ENCODE assay signal across 29 cellular contexts in genomic region chrX:48978226-48978625, GRCh38.
"Had no signal": no experiment of that assay in that cellular context is flagged by ENCODE, and none has a peak within 500 bp of the region (broad histone marks: within the 10 kb centered on the region; RNA-seq: fewer than 3 reads in every experiment).

No MANE protein-coding gene starts in this region.

- H3K27me3 ChIP-seq: body of pancreas, esophagus muscularis mucosa, foreskin keratinocyte, gastrocnemius medialis had no signal

- DNase-seq: activated CD4-positive, alpha-beta memory T cell treated with anti-CD3 and anti-CD28 coated beads, Interleukin-2, amount 10 ng/mL, durations not matched to agents 7 days and 5 days; activated CD4-positive, alpha-beta T cell treated with anti-CD3 and anti-CD28 coated beads for 1 hour; activated CD4-positive, alpha-beta T cell treated with anti-CD3 and anti-CD28 coated beads for 4 hours; activated CD4-positive, alpha-beta T cell treated with anti-CD3 and anti-CD28 coated beads, Interleukin-2, amount 10 ng/mL, durations not matched to agents 7 days and 5 days; activated CD4-positive, alpha-beta T cell treated with anti-CD3 and anti-CD28 coated beads, Interleukin-2, amount 50 U/mL, for 4 hours; activated CD8-positive, alpha-beta memory T cell treated with anti-CD3 and anti-CD28 coated beads, Interleukin-2, amount 50 U/mL, for 48 hours; activated effector memory CD4-positive, alpha-beta T cell treated with Interleukin-2 at 50 U/mL for 16 hours; activated gamma-delta T cell treated with Interleukin-2 at 50 U/mL for 16 hours; activated naive CD4-positive, alpha-beta T cell treated with anti-CD3 and anti-CD28 coated beads, Interleukin-2, amount 50 U/mL, for 16 hours; activated naive CD4-positive, alpha-beta T cell treated with Interleukin-2 at 50 U/mL for 16 hours; activated T-cell treated with anti-CD3 and anti-CD28 coated beads for 4 hours; activated T-cell treated with anti-CD3 and anti-CD28 coated beads, Interleukin-2, amount 50 U/mL, for 24 hours; activated T-cell treated with anti-CD3 and anti-CD28 coated beads, Interleukin-2, amount 50 U/mL, for 72 hours; amygdala; body of pancreas; caudate nucleus; cortex of kidney; dermis blood vessel endothelial cell; effector CD4-positive, alpha-beta T cell; effector memory CD8-positive, alpha-beta T cell; erythroblast; foreskin keratinocyte; gastrocnemius medialis; glutamatergic neuron; T-helper 1 cell; T-helper 17 cell had no signal

- H3K4me3 ChIP-seq: body of pancreas, esophagus muscularis mucosa, gastrocnemius medialis had no signal

- H3K27me3 Mint-ChIP-seq: activated CD4-positive, alpha-beta memory T cell treated with anti-CD3 and anti-CD28 coated beads, Interleukin-2, amount 10 ng/mL, durations not matched to agents 7 days and 5 days; activated CD4-positive, alpha-beta T cell treated with anti-CD3 and anti-CD28 coated beads, Interleukin-2, amount 10 ng/mL, durations not matched to agents 7 days and 5 days; activated naive CD8-positive, alpha-beta T cell; activated T-helper 17 cell treated with anti-CD3 and anti-CD28 coated beads, Interleukin-2, amount 50 U/mL, for 72 hours; effector memory CD8-positive, alpha-beta T cell; T-helper 17 cell had no signal

- H3K4me3 Mint-ChIP-seq: activated CD4-positive, alpha-beta memory T cell treated with anti-CD3 and anti-CD28 coated beads, Interleukin-2, amount 10 ng/mL, durations not matched to agents 7 days and 5 days; activated CD4-positive, alpha-beta T cell treated with anti-CD3 and anti-CD28 coated beads, Interleukin-2, amount 10 ng/mL, durations not matched to agents 7 days and 5 days; activated naive CD8-positive, alpha-beta T cell; activated T-cell treated with anti-CD3 and anti-CD28 coated beads, Interleukin-2, amount 50 U/mL, for 24 hours; activated T-cell treated with anti-CD3 and anti-CD28 coated beads, Interleukin-2, amount 50 U/mL, for 72 hours; activated T-helper 17 cell treated with anti-CD3 and anti-CD28 coated beads, Interleukin-2, amount 50 U/mL, for 72 hours; effector memory CD8-positive, alpha-beta T cell; T-helper 17 cell had no signal

- H3K27ac Mint-ChIP-seq: activated CD4-positive, alpha-beta memory T cell treated with anti-CD3 and anti-CD28 coated beads, Interleukin-2, amount 10 ng/mL, durations not matched to agents 7 days and 5 days; activated CD4-positive, alpha-beta T cell treated with anti-CD3 and anti-CD28 coated beads, Interleukin-2, amount 10 ng/mL, durations not matched to agents 7 days and 5 days; activated naive CD8-positive, alpha-beta T cell; activated T-cell treated with anti-CD3 and anti-CD28 coated beads, Interleukin-2, amount 50 U/mL, for 24 hours; activated T-cell treated with anti-CD3 and anti-CD28 coated beads, Interleukin-2, amount 50 U/mL, for 72 hours; activated T-helper 17 cell treated with anti-CD3 and anti-CD28 coated beads, Interleukin-2, amount 50 U/mL, for 72 hours; effector memory CD8-positive, alpha-beta T cell; T-helper 17 cell had no signal

- H3K27ac ChIP-seq: body of pancreas, esophagus muscularis mucosa, foreskin keratinocyte, gastrocnemius medialis had no signal

- H3K9me3 ChIP-seq: body of pancreas, esophagus muscularis mucosa, gastrocnemius medialis had no signal

- ATAC-seq: activated T-cell treated with anti-CD3 and anti-CD28 coated beads, Interleukin-2, amount 50 U/mL, for 72 hours; activated T-helper 17 cell treated with anti-CD3 and anti-CD28 coated beads, Interleukin-2, amount 50 U/mL, for 72 hours; body of pancreas; effector memory CD8-positive, alpha-beta T cell; foreskin keratinocyte; gastrocnemius medialis; T-helper 17 cell had no signal

- H3K4me1 ChIP-seq: body of pancreas, esophagus muscularis mucosa, foreskin keratinocyte, gastrocnemius medialis had no signal

- H3K9me3 Mint-ChIP-seq: activated CD4-positive, alpha-beta memory T cell treated with anti-CD3 and anti-CD28 coated beads, Interleukin-2, amount 10 ng/mL, durations not matched to agents 7 days and 5 days; activated CD4-positive, alpha-beta T cell treated with anti-CD3 and anti-CD28 coated beads, Interleukin-2, amount 10 ng/mL, durations not matched to agents 7 days and 5 days; activated T-cell treated with anti-CD3 and anti-CD28 coated beads, Interleukin-2, amount 50 U/mL, for 24 hours; activated T-cell treated with anti-CD3 and anti-CD28 coated beads, Interleukin-2, amount 50 U/mL, for 72 hours; activated T-helper 17 cell treated with anti-CD3 and anti-CD28 coated beads, Interleukin-2, amount 50 U/mL, for 72 hours; effector memory CD8-positive, alpha-beta T cell had no signal
